Comparison of ENCODE assay signal across 1 cellular context in genomic region chr2:20668871-20669475, GRCh38.
TF ChIP-seq lines count a peak whose summit lies in the region.

No MANE protein-coding gene starts in this region.

TF ChIP-seq in SK-N-SH, 30 proteins besides CTCF, POLR2A, EP300 and RAD21 (continued from another document):
- TF ChIP-seq USF2 (IDR thresholded peaks at IDR 0.05; ENCODE audit: borderline replicate concordance, low read depth, low read length) = no peak
- TF ChIP-seq RCOR1 (IDR thresholded peaks at IDR 0.05; ENCODE audit: low read length) = no peak
- TF ChIP-seq YY1 (IDR thresholded peaks at IDR 0.05; ENCODE audit: low read depth) = no peak
- TF ChIP-seq JUND (IDR thresholded peaks at IDR 0.05) = no peak
- TF ChIP-seq, protein P1, sequence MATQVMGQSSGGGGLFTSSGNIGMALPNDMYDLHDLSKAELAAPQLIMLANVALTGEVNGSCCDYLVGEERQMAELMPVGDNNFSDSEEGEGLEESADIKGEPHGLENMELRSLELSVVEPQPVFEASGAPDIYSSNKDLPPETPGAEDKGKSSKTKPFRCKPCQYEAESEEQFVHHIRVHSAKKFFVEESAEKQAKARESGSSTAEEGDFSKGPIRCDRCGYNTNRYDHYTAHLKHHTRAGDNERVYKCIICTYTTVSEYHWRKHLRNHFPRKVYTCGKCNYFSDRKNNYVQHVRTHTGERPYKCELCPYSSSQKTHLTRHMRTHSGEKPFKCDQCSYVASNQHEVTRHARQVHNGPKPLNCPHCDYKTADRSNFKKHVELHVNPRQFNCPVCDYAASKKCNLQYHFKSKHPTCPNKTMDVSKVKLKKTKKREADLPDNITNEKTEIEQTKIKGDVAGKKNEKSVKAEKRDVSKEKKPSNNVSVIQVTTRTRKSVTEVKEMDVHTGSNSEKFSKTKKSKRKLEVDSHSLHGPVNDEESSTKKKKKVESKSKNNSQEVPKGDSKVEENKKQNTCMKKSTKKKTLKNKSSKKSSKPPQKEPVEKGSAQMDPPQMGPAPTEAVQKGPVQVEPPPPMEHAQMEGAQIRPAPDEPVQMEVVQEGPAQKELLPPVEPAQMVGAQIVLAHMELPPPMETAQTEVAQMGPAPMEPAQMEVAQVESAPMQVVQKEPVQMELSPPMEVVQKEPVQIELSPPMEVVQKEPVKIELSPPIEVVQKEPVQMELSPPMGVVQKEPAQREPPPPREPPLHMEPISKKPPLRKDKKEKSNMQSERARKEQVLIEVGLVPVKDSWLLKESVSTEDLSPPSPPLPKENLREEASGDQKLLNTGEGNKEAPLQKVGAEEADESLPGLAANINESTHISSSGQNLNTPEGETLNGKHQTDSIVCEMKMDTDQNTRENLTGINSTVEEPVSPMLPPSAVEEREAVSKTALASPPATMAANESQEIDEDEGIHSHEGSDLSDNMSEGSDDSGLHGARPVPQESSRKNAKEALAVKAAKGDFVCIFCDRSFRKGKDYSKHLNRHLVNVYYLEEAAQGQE (IDR thresholded peaks at IDR 0.05; ENCODE audit: low read depth, low read length) = no peak
- no peak for TF ChIP-seq ELF1 (IDR thresholded peaks at IDR 0.05)
- no peak for TF ChIP-seq EZH2phosphoT487 (IDR thresholded peaks at IDR 0.05; ENCODE audit: borderline replicate concordance, low read depth)
- TF ChIP-seq RXRA (IDR thresholded peaks at IDR 0.05; ENCODE audit: borderline replicate concordance, low read depth) = no peak
- no peak for TF ChIP-seq PBX3 (IDR thresholded peaks at IDR 0.05)
- no peak for TF ChIP-seq GABPA (IDR thresholded peaks at IDR 0.05; ENCODE audit: low read depth)
- no peak for TF ChIP-seq FOSL2 (IDR thresholded peaks at IDR 0.05; ENCODE audit: borderline replicate concordance, low read depth)
- no peak for TF ChIP-seq USF1 (IDR thresholded peaks at IDR 0.05; ENCODE audit: borderline replicate concordance, low read depth)
- no peak for TF ChIP-seq IRF3 (IDR thresholded peaks at IDR 0.05; ENCODE audit: low read depth, low read length)
